Comparison of ENCODE assay signal across 26 cellular contexts in the genomic region with DNA sequence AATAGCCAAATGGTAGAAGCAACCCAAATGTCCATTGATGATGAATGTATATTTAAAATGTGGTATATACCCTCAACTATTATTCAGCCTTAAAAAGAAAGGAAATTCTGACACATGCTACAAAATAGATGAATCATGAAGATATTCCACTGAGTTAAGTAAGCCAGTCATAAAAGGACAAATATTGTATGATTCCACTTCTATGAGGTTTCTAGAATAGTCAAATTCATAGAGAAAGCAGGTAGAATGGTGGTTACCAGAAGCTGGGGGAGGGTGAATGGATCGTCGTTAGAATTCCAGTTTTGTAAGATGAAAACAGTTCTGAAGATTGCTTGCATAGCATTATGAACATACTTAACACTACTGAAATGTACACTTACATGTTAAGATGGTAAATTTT.
DNase-seq lines count a peak whose midpoint lies in the region; ATAC-seq lines count a peak whose summit lies in the region.
"Had no signal": no experiment of that assay in that cellular context is flagged by ENCODE, and none has a peak within 500 bp of the region (broad histone marks: within the 10 kb centered on the region; RNA-seq: fewer than 3 reads in every experiment).

No MANE protein-coding gene starts in this region.

- H3K4me1 Mint-ChIP-seq in activated naive CD8-positive, alpha-beta T cell treated with anti-CD3 and anti-CD28 coated beads for 36 hours = peaks cover 19% of the 10 kb centered on the region
- peaks cover 35% of the 10 kb centered on the region for H3K4me1 Mint-ChIP-seq in stimulated activated naive CD8-positive, alpha-beta T cell treated with anti-CD3 and anti-CD28 coated beads, Interleukin-15, Interleukin-2, amounts not matched to agents 100 ng/mL and 50 ng/mL, for 24 hours (ENCODE audit: low read depth)

- DNase-seq in activated CD4-positive, CD25-positive, alpha-beta regulatory T cell treated with anti-CD3 and anti-CD28 coated beads, Interleukin-2, amount 50 U/mL, for 72 hours = no peak
- peak; percentile 49 for DNase-seq in stimulated activated CD4-positive, alpha-beta T cell treated with anti-CD3 and anti-CD28 coated beads, Interleukin-15, amount 100 ng/mL, for 24 hours
- DNase-seq in stimulated activated CD4-positive, alpha-beta T cell treated with anti-CD3 and anti-CD28 coated beads, Interleukin-4, amount 100 ng/mL, for 1 hour = no peak
- peak; percentile 4 for DNase-seq in activated naive CD8-positive, alpha-beta T cell treated with anti-CD3 and anti-CD28 coated beads for 36 hours
- DNase-seq in NCI-H2227 (lab: John Stamatoyannopoulos, UW; ENCODE audit: unreplicated experiment) (no peak), GM19240 (ENCODE audit: insufficient read length, low spot score) (no peak)
- DNase-seq: activated naive CD8-positive, alpha-beta T cell treated with anti-CD3 and anti-CD28 coated beads, Interleukin-2, amount 10 ng/mL, durations not matched to agents 7 days and 5 days; Caco-2; cortex of kidney; effector memory CD4-positive, alpha-beta T cell; hypothalamus; IMR-90; left cardiac atrium; mucosa of descending colon; natural killer cell; NCI-H146; NCI-H2107; occipital lobe; right lobe of liver; Right ventricle myocardium superior; spleen; stimulated activated naive CD4-positive, alpha-beta T cell treated with Interleukin-2 at 50 U/mL for 16 hours had no signal

- no peak overlapping the region for H3K4me3 Mint-ChIP-seq in activated naive CD8-positive, alpha-beta T cell treated with anti-CD3 and anti-CD28 coated beads for 36 hours
- peak overlapping the region; percentile 10 for H3K4me3 Mint-ChIP-seq in stimulated activated naive CD8-positive, alpha-beta T cell treated with anti-CD3 and anti-CD28 coated beads, Interleukin-15, Interleukin-2, amounts not matched to agents 100 ng/mL and 50 ng/mL, for 24 hours
- H3K4me3 Mint-ChIP-seq: activated naive CD8-positive, alpha-beta T cell treated with anti-CD3 and anti-CD28 coated beads, Interleukin-2, amount 10 ng/mL, durations not matched to agents 7 days and 5 days; GM23338; natural killer cell had no signal

- no peaks in the 10 kb centered on the region for H3K27me3 Mint-ChIP-seq in activated naive CD8-positive, alpha-beta T cell treated with anti-CD3 and anti-CD28 coated beads for 36 hours
- no peaks in the 10 kb centered on the region for H3K27me3 Mint-ChIP-seq in stimulated activated naive CD8-positive, alpha-beta T cell treated with anti-CD3 and anti-CD28 coated beads, Interleukin-15, Interleukin-2, amounts not matched to agents 100 ng/mL and 50 ng/mL, for 24 hours

- peaks cover 2% of the 10 kb centered on the region for H3K9me3 Mint-ChIP-seq in activated naive CD8-positive, alpha-beta T cell treated with anti-CD3 and anti-CD28 coated beads for 36 hours
- peaks cover 4% of the 10 kb centered on the region for H3K9me3 Mint-ChIP-seq in stimulated activated naive CD8-positive, alpha-beta T cell treated with anti-CD3 and anti-CD28 coated beads, Interleukin-15, Interleukin-2, amounts not matched to agents 100 ng/mL and 50 ng/mL, for 24 hours
- H3K9me3 Mint-ChIP-seq: activated naive CD8-positive, alpha-beta T cell treated with anti-CD3 and anti-CD28 coated beads, Interleukin-2, amount 10 ng/mL, durations not matched to agents 7 days and 5 days; GM23338; natural killer cell had no signal

- peak; percentile 71 to 76 for ATAC-seq in activated CD4-positive, CD25-positive, alpha-beta regulatory T cell treated with anti-CD3 and anti-CD28 coated beads, Interleukin-2, amount 50 U/mL, for 24 hours
- ATAC-seq: GM23338, left cardiac atrium, mucosa of descending colon, natural killer cell, Panc1, right lobe of liver had no signal

- no peak overlapping the region for H3K27ac Mint-ChIP-seq in activated naive CD8-positive, alpha-beta T cell treated with anti-CD3 and anti-CD28 coated beads for 36 hours
- H3K27ac Mint-ChIP-seq in stimulated activated naive CD8-positive, alpha-beta T cell treated with anti-CD3 and anti-CD28 coated beads, Interleukin-15, Interleukin-2, amounts not matched to agents 100 ng/mL and 50 ng/mL, for 24 hours = peak overlapping the region; percentile 45
- H3K27ac Mint-ChIP-seq: activated naive CD8-positive, alpha-beta T cell treated with anti-CD3 and anti-CD28 coated beads, Interleukin-2, amount 10 ng/mL, durations not matched to agents 7 days and 5 days; GM23338; natural killer cell had no signal

- no peaks in the 10 kb centered on the region for H3K36me3 Mint-ChIP-seq in activated naive CD8-positive, alpha-beta T cell treated with anti-CD3 and anti-CD28 coated beads for 36 hours
- no peaks in the 10 kb centered on the region for H3K36me3 Mint-ChIP-seq in stimulated activated naive CD8-positive, alpha-beta T cell treated with anti-CD3 and anti-CD28 coated beads, Interleukin-15, Interleukin-2, amounts not matched to agents 100 ng/mL and 50 ng/mL, for 24 hours (ENCODE audit: low read depth)
- H3K36me3 Mint-ChIP-seq: activated naive CD8-positive, alpha-beta T cell treated with anti-CD3 and anti-CD28 coated beads, Interleukin-2, amount 10 ng/mL, durations not matched to agents 7 days and 5 days; natural killer cell had no signal

Comparison
In these comparisons a context has a peak if more than half of its experiments do, and no peak if none do; other contexts are left out.
1. DNase-seq: peak in stimulated activated CD4-positive, alpha-beta T cell treated with anti-CD3 and anti-CD28 coated beads, Interleukin-15, amount 100 ng/mL, for 24 hours (single experiment) and activated naive CD8-positive, alpha-beta T cell treated with anti-CD3 and anti-CD28 coated beads for 36 hours (single experiment); none in activated CD4-positive, CD25-positive, alpha-beta regulatory T cell treated with anti-CD3 and anti-CD28 coated beads, Interleukin-2, amount 50 U/mL, for 72 hours (single experiment), stimulated activated CD4-positive, alpha-beta T cell treated with anti-CD3 and anti-CD28 coated beads, Interleukin-4, amount 100 ng/mL, for 1 hour (single experiment), NCI-H2227 (single experiment) and GM19240 (single experiment).